In genomic region chr19:21680026-21680425, GRCh38 we compare ENCODE assay signal across 1 cellular context.
TF ChIP-seq lines count a peak whose summit lies in the region.

No MANE protein-coding gene starts in this region.

TF ChIP-seq in H1, 55 proteins besides CTCF, POLR2A, EP300 and RAD21 (continued from another document):
- no peak for TF ChIP-seq SIX5 (IDR thresholded peaks at IDR 0.05; ENCODE audit: low read depth, low read length)
- TF ChIP-seq SUZ12 (IDR thresholded peaks at IDR 0.05; ENCODE audit: low read length), result no peak
- TF ChIP-seq, protein P1, sequence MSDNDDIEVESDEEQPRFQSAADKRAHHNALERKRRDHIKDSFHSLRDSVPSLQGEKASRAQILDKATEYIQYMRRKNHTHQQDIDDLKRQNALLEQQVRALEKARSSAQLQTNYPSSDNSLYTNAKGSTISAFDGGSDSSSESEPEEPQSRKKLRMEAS (IDR thresholded peaks at IDR 0.05), result no peak
